1 cellular context compared by ENCODE assay signal in the genomic region with DNA sequence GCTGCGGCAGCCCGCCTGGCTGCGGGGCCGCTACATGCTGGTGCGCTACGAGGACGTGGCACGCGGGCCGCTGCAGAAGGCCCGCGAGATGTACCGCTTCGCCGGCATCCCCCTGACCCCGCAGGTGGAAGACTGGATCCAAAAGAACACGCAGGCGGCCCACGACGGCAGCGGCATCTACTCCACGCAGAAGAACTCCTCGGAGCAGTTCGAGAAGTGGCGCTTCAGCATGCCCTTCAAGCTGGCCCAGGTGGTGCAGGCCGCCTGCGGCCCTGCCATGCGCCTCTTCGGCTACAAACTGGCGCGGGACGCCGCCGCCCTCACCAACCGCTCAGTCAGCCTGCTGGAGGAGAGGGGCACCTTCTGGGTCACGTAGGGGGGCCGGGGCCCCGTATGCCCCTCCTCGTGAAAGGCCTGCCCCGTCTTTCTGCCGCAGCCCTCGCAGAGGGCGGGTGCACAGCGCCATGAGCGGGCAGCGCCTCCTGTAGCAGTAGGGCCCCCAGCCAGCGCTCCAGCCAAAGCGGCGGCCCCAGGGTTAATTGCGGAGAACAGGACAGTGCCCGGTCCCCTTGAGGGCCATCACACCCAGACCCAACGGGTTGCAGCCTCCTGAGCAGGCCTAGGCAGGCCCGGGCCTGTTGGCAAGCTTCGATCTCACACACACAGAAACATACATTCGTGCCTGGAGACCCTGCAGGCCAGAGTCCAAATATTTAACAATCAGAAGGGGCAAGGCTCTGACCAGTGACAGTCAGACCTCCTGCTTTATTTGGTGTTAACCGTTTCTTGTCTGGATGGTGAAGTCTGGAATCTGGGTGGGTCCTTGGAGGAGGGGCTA.
TF ChIP-seq lines count a peak whose summit lies in the region.

No MANE protein-coding gene starts in this region.

TF ChIP-seq in SK-N-SH, 30 proteins besides CTCF, POLR2A, EP300 and RAD21:
- TF ChIP-seq, protein P1, sequence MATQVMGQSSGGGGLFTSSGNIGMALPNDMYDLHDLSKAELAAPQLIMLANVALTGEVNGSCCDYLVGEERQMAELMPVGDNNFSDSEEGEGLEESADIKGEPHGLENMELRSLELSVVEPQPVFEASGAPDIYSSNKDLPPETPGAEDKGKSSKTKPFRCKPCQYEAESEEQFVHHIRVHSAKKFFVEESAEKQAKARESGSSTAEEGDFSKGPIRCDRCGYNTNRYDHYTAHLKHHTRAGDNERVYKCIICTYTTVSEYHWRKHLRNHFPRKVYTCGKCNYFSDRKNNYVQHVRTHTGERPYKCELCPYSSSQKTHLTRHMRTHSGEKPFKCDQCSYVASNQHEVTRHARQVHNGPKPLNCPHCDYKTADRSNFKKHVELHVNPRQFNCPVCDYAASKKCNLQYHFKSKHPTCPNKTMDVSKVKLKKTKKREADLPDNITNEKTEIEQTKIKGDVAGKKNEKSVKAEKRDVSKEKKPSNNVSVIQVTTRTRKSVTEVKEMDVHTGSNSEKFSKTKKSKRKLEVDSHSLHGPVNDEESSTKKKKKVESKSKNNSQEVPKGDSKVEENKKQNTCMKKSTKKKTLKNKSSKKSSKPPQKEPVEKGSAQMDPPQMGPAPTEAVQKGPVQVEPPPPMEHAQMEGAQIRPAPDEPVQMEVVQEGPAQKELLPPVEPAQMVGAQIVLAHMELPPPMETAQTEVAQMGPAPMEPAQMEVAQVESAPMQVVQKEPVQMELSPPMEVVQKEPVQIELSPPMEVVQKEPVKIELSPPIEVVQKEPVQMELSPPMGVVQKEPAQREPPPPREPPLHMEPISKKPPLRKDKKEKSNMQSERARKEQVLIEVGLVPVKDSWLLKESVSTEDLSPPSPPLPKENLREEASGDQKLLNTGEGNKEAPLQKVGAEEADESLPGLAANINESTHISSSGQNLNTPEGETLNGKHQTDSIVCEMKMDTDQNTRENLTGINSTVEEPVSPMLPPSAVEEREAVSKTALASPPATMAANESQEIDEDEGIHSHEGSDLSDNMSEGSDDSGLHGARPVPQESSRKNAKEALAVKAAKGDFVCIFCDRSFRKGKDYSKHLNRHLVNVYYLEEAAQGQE (IDR thresholded peaks at IDR 0.05; ENCODE audit: low read depth, low read length), result no peak
- TF ChIP-seq JUND (IDR thresholded peaks at IDR 0.05), result no peak
- no peak for TF ChIP-seq SIN3A (IDR thresholded peaks at IDR 0.05; ENCODE audit: borderline replicate concordance, low read depth, low read length)
- TF ChIP-seq MEF2A (IDR thresholded peaks at IDR 0.05; ENCODE audit: borderline replicate concordance, low read depth), result no peak
